In genomic region chr1:175873290-175873689, GRCh38 we compare ENCODE assay signal across 12 cellular contexts.
DNase-seq lines count a peak whose midpoint lies in the region; ATAC-seq and TF ChIP-seq lines count a peak whose summit lies in the region.
"Had no signal": no experiment of that assay in that cellular context is flagged by ENCODE, and none has a peak within 500 bp of the region (broad histone marks: within the 10 kb centered on the region; RNA-seq: fewer than 3 reads in every experiment).

No MANE protein-coding gene starts in this region.

- peak; percentile 75 for ATAC-seq in GM19043 (IDR thresholded peaks at IDR 0.05; ENCODE audit: low read depth, unreplicated experiment)
- peak; percentile 84 for ATAC-seq in GM21786 (IDR thresholded peaks at IDR 0.05; ENCODE audit: unreplicated experiment)
- ATAC-seq in HG03139 (IDR thresholded peaks at IDR 0.05; ENCODE audit: unreplicated experiment) = peak; percentile 69

- DNase-seq in GM06990 (ENCODE audit: extremely low read depth, insufficient read length) (peak; percentile 30), NCI-H1417 (lab: John Stamatoyannopoulos, UW) (no peak), NCI-H345 (lab: John Stamatoyannopoulos, UW) (no peak), NOMO-1 (lab: John Stamatoyannopoulos, UW; ENCODE audit: unreplicated experiment in 2 of 2) (no peak), COR-L47 (lab: John Stamatoyannopoulos, UW) (no peak)
- DNase-seq: activated CD4-positive, alpha-beta T cell treated with anti-CD3 and anti-CD28 coated beads for 1 hour; CD4-positive, alpha-beta memory T cell; GDM1; spleen had no signal

- no peak for TF ChIP-seq CTCF in GM06990 (IDR thresholded peaks at IDR 0.05; ENCODE audit: insufficient read depth, low read length, poor library complexity, severe bottlenecking)

- H3K4me3 ChIP-seq in GM06990 (replicated peaks; ENCODE audit: low read depth, low read length) = no peak overlapping the region
- H3K4me3 ChIP-seq: spleen had no signal

- H3K36me3 ChIP-seq in GM06990 (ENCODE audit: control insufficient read depth, insufficient read depth, low read length) = no peaks in the 10 kb centered on the region
- H3K36me3 ChIP-seq: spleen had no signal

- H3K27me3 ChIP-seq in GM06990 (replicated peaks; ENCODE audit: control insufficient read depth, insufficient read depth, low read length) = no peaks in the 10 kb centered on the region
- H3K27me3 ChIP-seq: spleen had no signal
